ENCODE assay signal across 15 cellular contexts in genomic region chr5:95934207-95934804, GRCh38. TPM values are rescaled to one million over a fixed set of nuclear protein-coding genes. Genes with fewer than 3 reads are reported as not detected.
DNase-seq lines count a peak whose midpoint lies in the region; FAIRE-seq and TF ChIP-seq lines count a peak whose summit lies in the region.
"Had no signal": no experiment of that assay in that cellular context is flagged by ENCODE, and none has a peak within 500 bp of the region (broad histone marks: within the 10 kb centered on the region; RNA-seq: fewer than 3 reads in every experiment).

No MANE protein-coding gene starts in this region.

- no peak overlapping the region for H3K14ac ChIP-seq in mesenchymal stem cell (ENCODE audit: low read length in 2 of 2)

- no peak overlapping the region for H3K4ac ChIP-seq in mesenchymal stem cell (ENCODE audit: low read depth in 1 of 2, low read length in 2 of 2)

- H2BK120ac ChIP-seq in mesenchymal stem cell (ENCODE audit: low read depth, low read length): no peak overlapping the region

- H3K79me1 ChIP-seq in mesenchymal stem cell (replicated peaks; ENCODE audit: low read length, poor library complexity, severe bottlenecking): peaks cover 24% of the 10 kb centered on the region

- peak; percentile 53 for FAIRE-seq in GM19239 (lab: Jason Lieb, UNC)

- H2AFZ ChIP-seq in ACC112 (ENCODE audit: low read length, unreplicated experiment) (no peak overlapping the region), mesenchymal stem cell (ENCODE audit: low read depth, low read length) (no peak overlapping the region)

- peak; percentile 63 for TF ChIP-seq POLR2A in erythroblast (IDR thresholded peaks at IDR 0.05; ENCODE audit: low read length)

- H3K27me3 ChIP-seq in ACC112 (ENCODE audit: insufficient read depth, low read length) (no peaks in the 10 kb centered on the region), mesenchymal stem cell (ENCODE audit: control insufficient read depth in 1 of 2, insufficient read depth in 1 of 2, low read length in 2 of 2) (no peaks in the 10 kb centered on the region)

- H2BK5ac ChIP-seq in mesenchymal stem cell (ENCODE audit: low read depth, low read length, poor library complexity, severe bottlenecking): no peak overlapping the region

- H4K8ac ChIP-seq in mesenchymal stem cell (ENCODE audit: low read length): no peak overlapping the region

- H3K9me3 ChIP-seq in mesenchymal stem cell (ENCODE audit: control insufficient read depth, low read length): no peaks in the 10 kb centered on the region
- H3K9me3 ChIP-seq: mucosa of descending colon had no signal

- H2BK12ac ChIP-seq in mesenchymal stem cell (ENCODE audit: low read length in 2 of 2): no peak overlapping the region

- H3K4me3 ChIP-seq in ACC112 (ENCODE audit: low read depth, low read length) (no peak overlapping the region), mesenchymal stem cell (ENCODE audit: insufficient read depth in 1 of 2, low read depth in 1 of 2, low read length in 2 of 2) (no peak overlapping the region)
- H3K4me3 ChIP-seq: mucosa of descending colon had no signal

- H3K36me3 ChIP-seq in ACC112 (ENCODE audit: insufficient read depth, low read length): peaks cover 37% of the 10 kb centered on the region
- H3K36me3 ChIP-seq in mesenchymal stem cell (ENCODE audit: control insufficient read depth in 1 of 2, insufficient read depth in 2 of 2, low read depth in 1 of 2, low read length in 2 of 2): peaks cover 0 to 34% of the 10 kb centered on the region in 2 experiments

- DNase-seq in GM19239 (ENCODE audit: insufficient read length, low spot score) (no peak), OCI-M1 (lab: John Stamatoyannopoulos, UW) (peak; percentile 85), erythroblast (lab: John Stamatoyannopoulos, UW) (peak; percentile 90 to 97), NOMO-1 treated with DMSO at 0.1 percent for 48 hours (lab: John Stamatoyannopoulos, UW; ENCODE audit: unreplicated experiment) (no peak), H4 (ENCODE audit: low spot score) (no peak), mesenchymal stem cell (no peak)
- DNase-seq in NK-92 treated with Interleukin-12 subunit alpha and Interleukin-12 subunit beta, amount 100 ng/mL, for 24 hours (lab: John Stamatoyannopoulos, UW): no peak
- DNase-seq: activated CD4-positive, CD25-positive, alpha-beta regulatory T cell treated with anti-CD3 and anti-CD28 coated beads, Interleukin-2, amount 50 U/mL, for 72 hours; AML-193; mucosa of descending colon; NCI-H1105 treated with DMSO at 0.1 percent for 48 hours; NCI-H2171 treated with DMSO at 0.1 percent for 48 hours; NCI-H774 had no signal

- no peak overlapping the region for H2BK15ac ChIP-seq in mesenchymal stem cell (ENCODE audit: low read depth, poor library complexity, severe bottlenecking)

- peaks cover 91% of the 10 kb centered on the region for H3K79me2 ChIP-seq in ACC112 (ENCODE audit: control insufficient read depth, insufficient read depth, low read length, unreplicated experiment)

- H3K27ac ChIP-seq in ACC112 (ENCODE audit: low read depth, low read length) (peak overlapping the region; percentile 6; the same call in 1 of the 2 replicates), mesenchymal stem cell (ENCODE audit: low read length, poor library complexity, severe bottlenecking) (no peak overlapping the region)
- H3K27ac ChIP-seq: HL-60 had no signal

- H3K23ac ChIP-seq in mesenchymal stem cell (ENCODE audit: low read length in 2 of 2): no peak overlapping the region

- H3K4me1 ChIP-seq in ACC112 (ENCODE audit: control insufficient read depth, insufficient read depth, low read length, unreplicated experiment) (peaks cover 42% of the 10 kb centered on the region), mesenchymal stem cell (ENCODE audit: control insufficient read depth, insufficient read depth, low read depth, low read length) (no peaks in the 10 kb centered on the region)

- no peak overlapping the region for H3K4me2 ChIP-seq in mesenchymal stem cell (ENCODE audit: low read length, poor library complexity, severe bottlenecking)

- no peak overlapping the region for H4K91ac ChIP-seq in mesenchymal stem cell (ENCODE audit: low read length)

- no peak overlapping the region for H3K9ac ChIP-seq in mesenchymal stem cell (ENCODE audit: low read length)

- H2AK5ac ChIP-seq in mesenchymal stem cell (ENCODE audit: low read length, severe bottlenecking): no peak overlapping the region

- H3K18ac ChIP-seq in mesenchymal stem cell (ENCODE audit: low read depth in 1 of 2, low read length in 2 of 2): no peak overlapping the region

RNA-seq across cellular contexts. Expression of gene ELL2, which starts 27.3 kb away (rescaled TPM):
- 11.2 and 15.2 TPM in 2 replicates for total RNA-seq in H4 (2014; rRNA removed; shearing (Covaris generic))
- polyA plus RNA-seq in mesenchymal stem cell (2013, experiment 1 of 2): 31.5 TPM
- polyA plus RNA-seq in mesenchymal stem cell (2013, experiment 2 of 2): 32.3 TPM

Comparison
In these comparisons a context has a peak if more than half of its experiments do, and no peak if none do; other contexts are left out.
1. DNase-seq: peak in OCI-M1 (single experiment) and erythroblast (2 of 2); none in GM19239 (single experiment), NK-92 treated with Interleukin-12 subunit alpha and Interleukin-12 subunit beta, amount 100 ng/mL, for 24 hours (single experiment), NOMO-1 treated with DMSO at 0.1 percent for 48 hours (single experiment), H4 (single experiment) and mesenchymal stem cell (single experiment).